Comparison of ENCODE assay signal across 11 cellular contexts in genomic region chr3:113743006-113743639, GRCh38. TPM values are rescaled to one million over a fixed set of nuclear protein-coding genes. Genes with fewer than 3 reads are reported as not detected.
A peak's percentile ranks its signal among the peaks of the same experiment; 100 is the strongest.
DNase-seq lines count a peak whose midpoint lies in the region; ATAC-seq, FAIRE-seq and TF ChIP-seq lines count a peak whose summit lies in the region.
"Had no signal": no experiment of that assay in that cellular context is flagged by ENCODE, and none has a peak within 500 bp of the region (broad histone marks: within the 10 kb centered on the region; RNA-seq: fewer than 3 reads in every experiment).

No MANE protein-coding gene starts in this region.

- H3K4me1 Mint-ChIP-seq in Calu3 (ENCODE audit: low read depth, unreplicated experiment): peaks cover 19% of the 10 kb centered on the region
- peaks cover 49 to 52% (median 51%) of the 10 kb centered on the region in 3 donors for H3K4me1 Mint-ChIP-seq in IgD-negative memory B cell
- peaks cover 41% of the 10 kb centered on the region for H3K4me1 Mint-ChIP-seq in nephron

- H3K36me3 ChIP-seq in GM12878 (ENCODE audit: control insufficient read depth in 2 of 2, insufficient read depth in 2 of 2, low read length in 1 of 2): no peaks in the 10 kb centered on the region
- H3K36me3 ChIP-seq: heart right ventricle had no signal

- H3K27ac Mint-ChIP-seq in Calu3 (ENCODE audit: unreplicated experiment) (peak overlapping the region; percentile 79), IgD-negative memory B cell (peak overlapping the region in 1 of 3 donors; percentile 90), nephron (peak overlapping the region in 2 of 3 experiments; percentile 77 to 100)

- no peak for DNase-seq in Calu3
- no peak for DNase-seq in GM12878 (ENCODE audit: low read depth, low spot score)
- no peak for DNase-seq in islet precursor cell
- DNase-seq in foreskin keratinocyte: no peak
- no peak for DNase-seq in NCI-H345 treated with DMSO at 0.1 percent for 48 hours (lab: John Stamatoyannopoulos, UW; ENCODE audit: unreplicated experiment)
- DNase-seq: GF-D8, heart right ventricle, NCI-H510A had no signal

- H3K79me2 ChIP-seq in GM12878 (ENCODE audit: control insufficient read depth, insufficient read depth, low read length): peaks cover 92% of the 10 kb centered on the region

- WGBS in GM12878 (ENCODE audit: insufficient coverage, insufficient replicate concordance, low lambda C conversion rate, missing lambda C conversion rate): 0% methylated on average over 7 of the region's 7 CpGs

- RAD21 ChIA-PET in GM12878 (lab: Charles Lee; ENCODE audit: unreplicated experiment): interaction anchor here (1.0 to 2.7 kb wide), 5 partner anchors 11 to 250 kb away, joined by 3 to 15 read pairs (median 4); partner anchors contain the start of gene USF3

- TF ChIP-seq CTCF in Calu3 (IDR thresholded peaks at IDR 0.05; ENCODE audit: unreplicated experiment): no peak
- no peak for TF ChIP-seq CTCF in GM12878 (IDR thresholded peaks at IDR 0.05 in 2 of 3, conservative IDR thresholded peaks at IDR 0.05 in 1 of 3; ENCODE audit: control insufficient read depth in 2 of 3, extremely low read depth in 1 of 3, insufficient read depth in 1 of 3, low read depth in 3 of 3, low read length in 3 of 3)
- TF ChIP-seq CTCF in nephron (IDR thresholded peaks at IDR 0.05; ENCODE audit: unreplicated experiment in 3 of 3): no peak
- no peak for TF ChIP-seq CTCF in foreskin keratinocyte (conservative IDR thresholded peaks at IDR 0.05)

- H3K4me2 ChIP-seq in GM12878 (ENCODE audit: control insufficient read depth, insufficient read depth): peak overlapping the region; percentile 81

- SMC1A ChIA-PET in GM12878 (lab: Charles Lee; ENCODE audit: uncharacterized antibody, unreplicated experiment): interaction anchor here (0.7 to 5.5 kb wide), 9 partner anchors 8 to 250 kb away, joined by 3 to 55 read pairs (median 4); no protein-coding TSS in a partner anchor

- H3K27me3 Mint-ChIP-seq in Calu3 (ENCODE audit: unreplicated experiment) (no peaks in the 10 kb centered on the region), IgD-negative memory B cell (no peaks in the 10 kb centered on the region), nephron (ENCODE audit: low read depth) (no peaks in the 10 kb centered on the region)

- H3K4me3 Mint-ChIP-seq in Calu3 (ENCODE audit: low read depth, unreplicated experiment) (peak overlapping the region; percentile 100), IgD-negative memory B cell (peak overlapping the region; percentile 92 to 100 (median 98)), nephron (peak overlapping the region; percentile 96 to 100 (median 96))

- BruUV-seq in Calu3 (replicated peaks; lab: Mats Ljungman, UMichigan) (no TSS peak), GM12878 (replicated peaks; lab: Mats Ljungman, UMichigan) (no TSS peak)

- H3K36me3 Mint-ChIP-seq in Calu3 (ENCODE audit: insufficient read depth, unreplicated experiment) (peaks cover 42% of the 10 kb centered on the region), IgD-negative memory B cell (peaks cover 1% of the 10 kb centered on the region), nephron (ENCODE audit: low read depth) (peaks cover 7% of the 10 kb centered on the region)

- H3K4me3 ChIP-seq in GM12878: peak overlapping the region; percentile 70

- no peak for TF ChIP-seq RAD21 in GM12878 (IDR thresholded peaks at IDR 0.05; ENCODE audit: insufficient read depth, low read depth, low read length)

- in situ Hi-C loops in GM12878 (cut with MboI): loop anchor here (5.0 to 10.0 kb wide), 2 partner anchors 248 to 309 kb away; no protein-coding TSS in a partner anchor

- H3K27me3 ChIP-seq in GM12878 (replicated peaks in 1 of 2; ENCODE audit: control insufficient read depth in 2 of 2, insufficient read depth in 2 of 2, low read length in 1 of 2): no peaks in the 10 kb centered on the region
- no peaks in the 10 kb centered on the region for H3K27me3 ChIP-seq in foreskin keratinocyte
- H3K27me3 ChIP-seq: heart right ventricle had no signal

- peak overlapping the region; percentile 38 for H3K27ac ChIP-seq in GM12878 (ENCODE audit: control insufficient read depth, insufficient read depth)
- H3K27ac ChIP-seq in foreskin keratinocyte: no peak overlapping the region

- ATAC-seq in GM12878 (no peak), foreskin keratinocyte (no peak), HG03457 (IDR thresholded peaks at IDR 0.05; ENCODE audit: unreplicated experiment) (no peak)
- ATAC-seq: heart right ventricle had no signal

- H2AFZ ChIP-seq in GM12878 (ENCODE audit: control insufficient read depth, low read depth, low read length): no peak overlapping the region

- H3K9me3 ChIP-seq in GM12878 (replicated peaks; ENCODE audit: control insufficient read depth, insufficient read depth, low read length): no peaks in the 10 kb centered on the region
- H3K9me3 ChIP-seq: heart right ventricle had no signal

- H3K9ac ChIP-seq in GM12878 (ENCODE audit: control insufficient read depth, insufficient read depth, low read length): peak overlapping the region; percentile 91

- CTCF ChIA-PET in Calu3 (lab: Charles Lee): no interaction called here
- CTCF ChIA-PET in GM12878 (lab: Yijun Ruan, JAX): interaction anchor here (0.6 to 9.8 kb wide), 12 partner anchors 9 to 247 kb away, joined by 3 to 72 read pairs (median 6); partner anchors contain the start of gene GRAMD1C

- TF ChIP-seq EP300 in GM12878 (IDR thresholded peaks at IDR 0.05; ENCODE audit: borderline replicate concordance in 1 of 2, control insufficient read depth in 1 of 2, low read depth in 2 of 2, low read length in 2 of 2): no peak

- peak; percentile 65 for FAIRE-seq in GM12878 (lab: Jason Lieb, UNC)

- H3K9me3 Mint-ChIP-seq in Calu3 (ENCODE audit: low read depth, unreplicated experiment) (no peaks in the 10 kb centered on the region), IgD-negative memory B cell (no peaks in the 10 kb centered on the region), nephron (no peaks in the 10 kb centered on the region)

- 0 out of 2 replicates have a peak, but pooled peaks cover 3% of the 10 kb centered on the region for H3K4me1 ChIP-seq in GM12878 (ENCODE audit: control insufficient read depth, insufficient read depth, low read length)
- peaks cover 21% of the 10 kb centered on the region for H3K4me1 ChIP-seq in foreskin keratinocyte

- intact Hi-C loops in Calu3 (cut with micrococcal nuclease; ENCODE audit: unreplicated experiment) (loop anchor here (5.0 kb wide), 1 partner anchor 246 kb away; no protein-coding TSS in a partner anchor), GM12878 (cut with micrococcal nuclease; ENCODE audit: unreplicated experiment) (loop anchor here (1.0 to 10.0 kb wide), 3 partner anchors 313 to 712 kb away; partner anchors contain the start of genes CCDC191 and QTRT2)

- no peaks in the 10 kb centered on the region for H4K20me1 ChIP-seq in GM12878 (ENCODE audit: control insufficient read depth, insufficient read depth)

- no peak for TF ChIP-seq POLR2A in GM12878 (IDR thresholded peaks at IDR 0.05; ENCODE audit: low read depth, low read length)

- POLR2A ChIA-PET in GM12878 (lab: Charles Lee): interaction anchor here (0.7 to 4.5 kb wide), 3 partner anchors 13 to 87 kb away, joined by 3 to 24 read pairs (median 4); no protein-coding TSS in a partner anchor

RNA-seq across cellular contexts. Expression of gene NAA50, which starts 2.9 kb away (rescaled TPM):
- total RNA-seq in Calu3 (2022) (155 and 156 TPM in 2 replicates), GM12878 (2014; rRNA removed) (174 and 200 TPM in 2 replicates), GM12878 (2014; rRNA removed; fragmentation: Illumina TruSeq; extraction: Trizol) (56.6 and 67.4 TPM in 2 replicates), GM12878 (2021) (99.9 and 111 TPM in 2 replicates), foreskin keratinocyte (192 and 215 TPM in 2 replicates)
- polyA plus RNA-seq in IgD-negative memory B cell (104 TPM), GM12878 (2011; rRNA removed) (60.8 and 78.9 TPM in 2 replicates), GM12878 (2014; fragmentation: Illumina TruSeq; extraction: Trizol) (110 and 129 TPM in 2 replicates), GM12878 (2014; fragmentation: Nextera tagmentation; extraction: Ambion mirVana) (10 to 100 TPM; 31.7 to 38.6 TPM), GM12878 (2014; rRNA removed) (132 and 159 TPM in 2 replicates), GM12878 (2016; fragmentation: Nextera tagmentation; extraction: Ambion mirVana) (100 to 1,000 TPM; 202 to 205 TPM), foreskin keratinocyte (68.6 and 88.5 TPM in 2 replicates)
- 28.1 and 33.0 TPM in 2 replicates for total RNA-seq in GM12878 (2013; cell fraction: nucleolus; rRNA removed)
- polyA plus RNA-seq in GM12878 (2011; ENCODE audit: low read depth): 34.4 TPM
- polyA plus RNA-seq in GM12878 (2011; cell fraction: cytosol; rRNA removed): 39.4 and 66.2 TPM in 2 replicates
- polyA plus RNA-seq in GM12878 (2011; cell fraction: nucleus; rRNA removed): 23.8 and 41.1 TPM in 2 replicates
- polyA plus RNA-seq in GM12878 (2012): 58.5 and 65.5 TPM in 2 replicates
- polyA minus RNA-seq in GM12878 (2011; rRNA and poly(A)+ RNA removed): 31.3 and 40.8 TPM in 2 replicates
- 22.5 and 24.3 TPM in 2 replicates for polyA minus RNA-seq in GM12878 (2011; cell fraction: cytosol; rRNA and poly(A)+ RNA removed)
- polyA minus RNA-seq in GM12878 (2011; cell fraction: nucleus; rRNA and poly(A)+ RNA removed): 16.4 and 34.3 TPM in 2 replicates

RNA-seq across cellular contexts. Expression of gene ATP6V1A, which starts 3.7 kb away (rescaled TPM):
- total RNA-seq in Calu3 (2022) (56.6 and 65.2 TPM in 2 replicates), GM12878 (2014; rRNA removed) (52.2 and 72.3 TPM in 2 replicates), GM12878 (2014; rRNA removed; fragmentation: Illumina TruSeq; extraction: Trizol) (51.3 and 53.6 TPM in 2 replicates), GM12878 (2021) (61.4 and 64.5 TPM in 2 replicates), foreskin keratinocyte (32.5 and 35.0 TPM in 2 replicates)
- polyA plus RNA-seq in IgD-negative memory B cell (26.7 TPM), GM12878 (2011; rRNA removed) (42.9 and 59.5 TPM in 2 replicates), GM12878 (2014; fragmentation: Illumina TruSeq; extraction: Trizol) (31.2 and 39.0 TPM in 2 replicates), GM12878 (2014; fragmentation: Nextera tagmentation; extraction: Ambion mirVana) (10 to 100 TPM; 22.4 to 44.1 TPM), GM12878 (2014; rRNA removed) (22.2 and 30.0 TPM in 2 replicates), GM12878 (2016; fragmentation: Nextera tagmentation; extraction: Ambion mirVana) (10 to 100 TPM; 63.1 to 65.8 TPM), foreskin keratinocyte (8.5 and 10.9 TPM in 2 replicates)
- 38.6 and 43.2 TPM in 2 replicates for total RNA-seq in GM12878 (2013; cell fraction: nucleolus; rRNA removed)
- 7.7 TPM for polyA plus RNA-seq in GM12878 (2011; ENCODE audit: low read depth)
- polyA plus RNA-seq in GM12878 (2011; cell fraction: cytosol; rRNA removed): 15.6 and 23.5 TPM in 2 replicates
- polyA plus RNA-seq in GM12878 (2011; cell fraction: nucleus; rRNA removed): 8.4 and 12.3 TPM in 2 replicates
- polyA plus RNA-seq in GM12878 (2012): 11.5 and 14.3 TPM in 2 replicates
- 59.7 and 85.6 TPM in 2 replicates for polyA minus RNA-seq in GM12878 (2011; rRNA and poly(A)+ RNA removed)
- 21.8 and 23.5 TPM in 2 replicates for polyA minus RNA-seq in GM12878 (2011; cell fraction: cytosol; rRNA and poly(A)+ RNA removed)
- polyA minus RNA-seq in GM12878 (2011; cell fraction: nucleus; rRNA and poly(A)+ RNA removed): 6.0 and 10.1 TPM in 2 replicates

RNA-seq across cellular contexts. Expression of gene USF3, which starts 46.7 kb away (rescaled TPM):
- total RNA-seq in Calu3 (2022) (10.2 and 10.7 TPM in 2 replicates), GM12878 (2014; rRNA removed) (8.8 and 9.0 TPM in 2 replicates), GM12878 (2014; rRNA removed; fragmentation: Illumina TruSeq; extraction: Trizol) (9.4 and 9.6 TPM in 2 replicates), GM12878 (2021) (10.5 and 11.3 TPM in 2 replicates), foreskin keratinocyte (7.1 and 7.9 TPM in 2 replicates)
- polyA plus RNA-seq in IgD-negative memory B cell (7.4 TPM), GM12878 (2011; rRNA removed) (15.9 and 17.1 TPM in 2 replicates), GM12878 (2014; fragmentation: Illumina TruSeq; extraction: Trizol) (7.7 and 11.0 TPM in 2 replicates), GM12878 (2014; fragmentation: Nextera tagmentation; extraction: Ambion mirVana) (1 to 10 TPM; 3.1 to 7.9 TPM), GM12878 (2014; rRNA removed) (5.5 and 6.0 TPM in 2 replicates), GM12878 (2016; fragmentation: Nextera tagmentation; extraction: Ambion mirVana) (1 to 10 TPM; 3.9 to 5.6 TPM), foreskin keratinocyte (2.3 and 2.6 TPM in 2 replicates)
- 17.5 and 17.7 TPM in 2 replicates for total RNA-seq in GM12878 (2013; cell fraction: nucleolus; rRNA removed)
- 3.2 TPM for polyA plus RNA-seq in GM12878 (2011; ENCODE audit: low read depth)
- 10.1 and 10.4 TPM in 2 replicates for polyA plus RNA-seq in GM12878 (2011; cell fraction: cytosol; rRNA removed)
- 7.1 and 8.1 TPM in 2 replicates for polyA plus RNA-seq in GM12878 (2011; cell fraction: nucleus; rRNA removed)
- 4.4 and 5.3 TPM in 2 replicates for polyA plus RNA-seq in GM12878 (2012)
- 36.7 and 46.1 TPM in 2 replicates for polyA minus RNA-seq in GM12878 (2011; rRNA and poly(A)+ RNA removed)
- 9.6 and 11.5 TPM in 2 replicates for polyA minus RNA-seq in GM12878 (2011; cell fraction: cytosol; rRNA and poly(A)+ RNA removed)
- polyA minus RNA-seq in GM12878 (2011; cell fraction: nucleus; rRNA and poly(A)+ RNA removed): 9.1 and 12.3 TPM in 2 replicates
